In the genomic region with DNA sequence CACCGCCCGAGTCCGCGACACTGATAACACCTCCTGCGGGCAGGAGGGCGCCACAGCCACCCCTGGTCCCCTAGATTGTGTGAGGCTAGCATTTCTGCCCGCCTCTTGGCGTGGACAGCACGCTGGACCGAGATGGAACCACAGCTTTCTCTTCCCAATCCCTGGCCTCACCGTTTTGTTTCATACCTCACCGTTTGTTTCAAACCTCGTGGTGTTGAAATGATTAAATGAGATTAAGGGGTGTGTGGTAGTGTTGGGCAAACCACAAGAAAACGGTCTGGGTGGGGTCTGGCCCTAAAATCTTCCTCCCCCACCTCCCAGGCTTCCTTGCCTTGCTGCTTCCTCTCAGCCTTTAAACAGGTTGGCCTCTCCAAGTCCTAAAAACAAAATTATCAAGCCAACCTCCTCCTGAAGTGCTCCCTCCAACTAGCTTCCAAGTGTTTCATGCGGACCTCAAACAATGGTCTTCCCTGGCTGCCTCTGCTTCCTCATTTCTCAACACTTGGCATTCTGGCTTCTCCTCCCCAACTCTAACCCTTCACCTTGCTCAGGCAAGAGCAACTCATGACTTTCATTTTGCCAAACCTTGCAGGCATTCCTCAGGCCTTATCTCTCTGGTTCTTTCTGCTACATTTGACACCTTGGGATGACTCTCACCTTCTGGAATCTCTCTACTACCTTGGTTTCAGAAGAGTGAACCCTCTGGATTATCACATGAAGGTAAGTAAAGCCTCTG, we compare ENCODE assay signal across 8 cellular contexts. TPM values are rescaled to one million over a fixed set of nuclear protein-coding genes. Genes with fewer than 3 reads are reported as not detected.
DNase-seq lines count a peak whose midpoint lies in the region; ATAC-seq and TF ChIP-seq lines count a peak whose summit lies in the region.

No MANE protein-coding gene starts in this region.

- H3K36me3 ChIP-seq in NT2/D1 (ENCODE audit: insufficient read depth, insufficient read length, low read length) (peaks cover 17% of the 10 kb centered on the region), neutrophil (no peaks in the 10 kb centered on the region)
- no peaks in the 10 kb centered on the region for H3K36me3 ChIP-seq in effector memory CD4-positive, alpha-beta T cell (ENCODE audit: control insufficient read depth, insufficient read depth, low read length)

- H3K4me1 ChIP-seq in NT2/D1 (ENCODE audit: insufficient read depth, insufficient read length) (peaks cover 11% of the 10 kb centered on the region), neutrophil (ENCODE audit: control insufficient read depth in 1 of 2, insufficient read depth in 1 of 2, low read depth in 1 of 2, low read length in 1 of 2) (peaks cover 28 to 46% of the 10 kb centered on the region in 2 experiments)
- peaks cover 4% of the 10 kb centered on the region for H3K4me1 ChIP-seq in effector memory CD4-positive, alpha-beta T cell (ENCODE audit: control insufficient read depth, insufficient read depth, low read length, poor library complexity, severe bottlenecking)

- H3K27me3 ChIP-seq in NT2/D1 (ENCODE audit: insufficient read depth, insufficient read length) (peaks cover 2% of the 10 kb centered on the region), neutrophil (no peaks in the 10 kb centered on the region)
- H3K27me3 ChIP-seq in effector memory CD4-positive, alpha-beta T cell (replicated peaks; ENCODE audit: control insufficient read depth, insufficient read depth, low read length, poor library complexity, severe bottlenecking) = no peaks in the 10 kb centered on the region

- no peaks in the 10 kb centered on the region for H3K9me3 ChIP-seq in NT2/D1 (ENCODE audit: insufficient read depth, low read length)
- no peaks in the 10 kb centered on the region for H3K9me3 ChIP-seq in effector memory CD4-positive, alpha-beta T cell (ENCODE audit: control insufficient read depth, low read length)
- H3K9me3 ChIP-seq in neutrophil = no peaks in the 10 kb centered on the region

- peak overlapping the region; percentile 66 for H3K27ac ChIP-seq in effector memory CD4-positive, alpha-beta T cell (ENCODE audit: insufficient read depth, low read length, poor library complexity, severe bottlenecking)
- H3K27ac ChIP-seq in neutrophil = peak overlapping the region; percentile 91

- ATAC-seq in GM19023 (IDR thresholded peaks at IDR 0.05; ENCODE audit: unreplicated experiment) = no peak

- H3K9ac ChIP-seq in NT2/D1 (ENCODE audit: insufficient read length, low read depth) = peak overlapping the region; percentile 24

- H3K4me3 ChIP-seq in GM12865 (ENCODE audit: low read depth, low read length) = peak overlapping the region; percentile 66
- no peak overlapping the region for H3K4me3 ChIP-seq in NT2/D1 (ENCODE audit: insufficient read length, low read depth)
- peak overlapping the region; percentile 77 for H3K4me3 ChIP-seq in effector memory CD4-positive, alpha-beta T cell (ENCODE audit: insufficient read depth, low read depth, low read length, poor library complexity, severe bottlenecking)
- peak overlapping the region; percentile 65 to 74 for H3K4me3 ChIP-seq in neutrophil (ENCODE audit: low read depth in 1 of 2, low read length in 1 of 2)

- no peak for TF ChIP-seq CTCF in GM12865 (IDR thresholded peaks at IDR 0.05; ENCODE audit: insufficient read depth, low read depth, low read length, missing control alignments)
- no peak for TF ChIP-seq CTCF in neutrophil (IDR thresholded peaks at IDR 0.05)

- DNase-seq in GM12865 (ENCODE audit: low read depth) = peak; percentile 28
- no peak for DNase-seq in NT2/D1 (ENCODE audit: low read depth, low spot score)
- DNase-seq in effector memory CD4-positive, alpha-beta T cell = no peak
- no peak for DNase-seq in occipital lobe (lab: John Stamatoyannopoulos, UW)
- no peak for DNase-seq in DMS114 treated with DMSO at 0.1 percent for 48 hours (lab: John Stamatoyannopoulos, UW; ENCODE audit: unreplicated experiment)
- DNase-seq in effector CD4-positive, alpha-beta T cell = no peak

RNA-seq across cellular contexts. Expression of a gene that starts 1.4 kb away (rescaled TPM):
- 146 TPM for total RNA-seq in occipital lobe
